In genomic region chr10:89852872-89853271, GRCh38 we compare ENCODE assay signal across 21 cellular contexts.
DNase-seq lines count a peak whose midpoint lies in the region; ATAC-seq, FAIRE-seq and TF ChIP-seq lines count a peak whose summit lies in the region.
"Had no signal": no experiment of that assay in that cellular context is flagged by ENCODE, and none has a peak within 500 bp of the region (broad histone marks: within the 10 kb centered on the region; RNA-seq: fewer than 3 reads in every experiment).

No MANE protein-coding gene starts in this region.

- no peak overlapping the region for H4K8ac ChIP-seq in H1 (ENCODE audit: extremely low read depth, insufficient read depth, low read length)

- H3K9ac ChIP-seq in HepG2 (ENCODE audit: insufficient read depth, low read depth, low read length) = no peak overlapping the region
- no peak overlapping the region for H3K9ac ChIP-seq in H1 (replicated peaks in 1 of 4; ENCODE audit: extremely low read depth in 1 of 4, low read depth in 3 of 4, low read length in 3 of 4)

- H3K36me3 ChIP-seq in HepG2 (replicated peaks in 1 of 2; ENCODE audit: control insufficient read depth in 1 of 2, insufficient read depth in 2 of 2, low read length in 2 of 2) (no peaks in the 10 kb centered on the region), right lobe of liver (no peaks in the 10 kb centered on the region), H1 (ENCODE audit: control insufficient read depth in 2 of 4, insufficient read depth in 4 of 4, low read length in 3 of 4) (no peaks in the 10 kb centered on the region), OCI-LY7 (ENCODE audit: insufficient read depth, low read length) (no peaks in the 10 kb centered on the region)
- H3K36me3 ChIP-seq: SJCRH30 had no signal

- H3K79me2 ChIP-seq in HepG2 (ENCODE audit: insufficient read depth, low read length) (no peaks in the 10 kb centered on the region), H1 (ENCODE audit: control insufficient read depth in 1 of 2, insufficient read depth in 2 of 2, low read length in 2 of 2) (no peaks in the 10 kb centered on the region), OCI-LY7 (ENCODE audit: insufficient read depth, low read depth, low read length) (no peaks in the 10 kb centered on the region)

- FAIRE-seq in HepG2 (lab: Jason Lieb, UNC) = no peak
- FAIRE-seq in H1 (lab: Jason Lieb, UNC) = no peak

- intact Hi-C loops in HepG2 (cut with micrococcal nuclease; ENCODE audit: unreplicated experiment) (loop anchor here (2.0 kb wide), 1 partner anchor 60 kb away; no protein-coding TSS in a partner anchor), right lobe of liver (cut with DNase I) (no loop called here), OCI-LY7 (cut with micrococcal nuclease; ENCODE audit: unreplicated experiment) (no loop called here)

- H3K23ac ChIP-seq in H1 (ENCODE audit: insufficient read length) = no peak overlapping the region

- H3K4me2 ChIP-seq in HepG2 (ENCODE audit: low read depth, low read length) = no peak overlapping the region
- no peak overlapping the region for H3K4me2 ChIP-seq in H1 (ENCODE audit: insufficient read depth in 1 of 2, low read depth in 2 of 2, low read length in 2 of 2)
- H3K4me2 ChIP-seq in OCI-LY7 (ENCODE audit: low read length) = no peak overlapping the region

- no peak overlapping the region for H2AFZ ChIP-seq in HepG2 (ENCODE audit: low read length)
- no peak overlapping the region for H2AFZ ChIP-seq in H1 (ENCODE audit: low read length)
- H2AFZ ChIP-seq in OCI-LY7 (ENCODE audit: low read length) = no peak overlapping the region

- H3K27me3 Mint-ChIP-seq in T-helper 17 cell = peaks cover 19% of the 10 kb centered on the region
- peaks cover 4% of the 10 kb centered on the region for H3K27me3 Mint-ChIP-seq in activated naive CD8-positive, alpha-beta T cell treated with anti-CD3 and anti-CD28 coated beads for 36 hours

- H3K4me3 ChIP-seq in HepG2 (replicated peaks in 1 of 3; ENCODE audit: insufficient read depth in 1 of 3, low read depth in 2 of 3, low read length in 3 of 3) = no peak overlapping the region
- no peak overlapping the region for H3K4me3 ChIP-seq in right lobe of liver
- no peak overlapping the region for H3K4me3 ChIP-seq in H1 (ENCODE audit: extremely low read depth in 1 of 4, insufficient read depth in 2 of 4, low read depth in 3 of 4, low read length in 4 of 4)
- H3K4me3 ChIP-seq in OCI-LY7 (ENCODE audit: low read depth, low read length, poor library complexity, severe bottlenecking) = no peak overlapping the region

- BruUV-seq in HepG2 (replicated peaks; lab: Mats Ljungman, UMichigan) (no TSS peak), OCI-LY7 (replicated peaks; lab: Mats Ljungman, UMichigan) (no TSS peak)

- peaks cover 3% of the 10 kb centered on the region for H3K36me3 Mint-ChIP-seq in T-helper 17 cell (ENCODE audit: low read depth)
- no peaks in the 10 kb centered on the region for H3K36me3 Mint-ChIP-seq in activated naive CD8-positive, alpha-beta T cell treated with anti-CD3 and anti-CD28 coated beads for 36 hours
- H3K36me3 Mint-ChIP-seq: CD14-positive monocyte had no signal

- no peak overlapping the region for H2BK120ac ChIP-seq in H1 (replicated peaks; ENCODE audit: low read depth, low read length)

- peak; percentile 25 for TF ChIP-seq CTCF in HepG2 (CRISPR knock-in tag; IDR thresholded peaks at IDR 0.05)
- no peak for TF ChIP-seq CTCF in right lobe of liver (IDR thresholded peaks at IDR 0.05)
- peak; percentile 2 to 17 (median 3); a peak in 2 of 4 replicates for TF ChIP-seq CTCF in H1 (IDR thresholded peaks at IDR 0.05; ENCODE audit: control extremely low read depth in 1 of 3, insufficient read depth in 1 of 3, low read depth in 1 of 3, low read length in 3 of 3)
- TF ChIP-seq CTCF in OCI-LY7 (conservative IDR thresholded peaks at IDR 0.05; ENCODE audit: low read length) = no peak

- DNase-seq in HepG2 (ENCODE audit: low spot score) (no peak), right lobe of liver (no peak), T-helper 17 cell (no peak), H1 (ENCODE audit: low read depth in 1 of 2, low spot score in 2 of 2) (no peak), OCI-LY7 (ENCODE audit: low spot score) (no peak), HPDE6-E6E7 (ENCODE audit: extremely low spot score) (no peak), NCI-H1436 treated with DMSO at 0.1 percent for 48 hours (lab: John Stamatoyannopoulos, UW) (no peak)
- DNase-seq in activated naive CD8-positive, alpha-beta T cell treated with anti-CD3 and anti-CD28 coated beads for 36 hours = no peak
- DNase-seq: 8988T, GDM1, HCEC 1CT, Karpas-422, NCI-H1417 treated with DMSO at 0.1 percent for 48 hours, NCI-H1930, NCI-H2227 treated with DMSO at 0.1 percent for 48 hours, NCI-H510A, NCI-H748 treated with DMSO at 0.1 percent for 48 hours had no signal

- no peak for TF ChIP-seq RAD21 in HepG2 (CRISPR knock-in tag; IDR thresholded peaks at IDR 0.05)
- TF ChIP-seq RAD21 in H1 (IDR thresholded peaks at IDR 0.05 in 1 of 2, conservative IDR thresholded peaks at IDR 0.05 in 1 of 2; ENCODE audit: low read depth in 2 of 2, low read length in 2 of 2) = peak; percentile 13 to 37; a peak in 2 of 4 replicates

- peaks cover 7% of the 10 kb centered on the region; the same call in 1 of the 2 replicates for H3K4me1 ChIP-seq in HepG2 (ENCODE audit: insufficient read depth, low read length)
- no peaks in the 10 kb centered on the region for H3K4me1 ChIP-seq in right lobe of liver
- H3K4me1 ChIP-seq in H1 (replicated peaks in 1 of 4; ENCODE audit: control insufficient read depth in 3 of 4, insufficient read depth in 4 of 4, low read length in 3 of 4) = no peaks in the 10 kb centered on the region
- H3K4me1 ChIP-seq in OCI-LY7 (ENCODE audit: insufficient read depth, low read length, poor library complexity, severe bottlenecking) = no peaks in the 10 kb centered on the region

- no peaks in the 10 kb centered on the region for H3K9me2 ChIP-seq in OCI-LY7 (ENCODE audit: insufficient read depth, low read length)

- H3K4ac ChIP-seq in H1 (replicated peaks; ENCODE audit: insufficient read length, low read depth, low read length) = no peak overlapping the region

- no peak overlapping the region for H2AK5ac ChIP-seq in H1 (ENCODE audit: low read depth, low read length)

- no peak overlapping the region for H3K18ac ChIP-seq in H1 (ENCODE audit: extremely low read depth, low read length)

- H3K9me3 Mint-ChIP-seq in activated naive CD8-positive, alpha-beta T cell treated with anti-CD3 and anti-CD28 coated beads for 36 hours = no peaks in the 10 kb centered on the region
- H3K9me3 Mint-ChIP-seq: T-helper 1 cell treated with Interleukin-12 subunit alpha and Interleukin-12 subunit beta and Interleukin-4 antibody, amounts not matched to agents 30 μg/mL and 1 μg/mL, for 36 hours had no signal

- ATAC-seq in HepG2 = peak; percentile 69
- no peak for ATAC-seq in right lobe of liver
- ATAC-seq in T-helper 17 cell = no peak

- peaks cover 3% of the 10 kb centered on the region for H3K4me1 Mint-ChIP-seq in T-helper 17 cell
- no peaks in the 10 kb centered on the region for H3K4me1 Mint-ChIP-seq in activated naive CD8-positive, alpha-beta T cell treated with anti-CD3 and anti-CD28 coated beads for 36 hours
- H3K4me1 Mint-ChIP-seq: B cell had no signal

- H3K27ac ChIP-seq in HepG2 (ENCODE audit: extremely low read length, insufficient read depth, low read length) (no peak overlapping the region), right lobe of liver (no peak overlapping the region), H1 (ENCODE audit: low read depth, low read length) (no peak overlapping the region), OCI-LY7 (ENCODE audit: low read depth, low read length, poor library complexity, severe bottlenecking) (no peak overlapping the region)

- 42% methylated on average over 5 of the region's 5 CpGs for WGBS in HepG2 (ENCODE audit: low lambda C conversion rate)
- 48% methylated on average over 2 of the region's 5 CpGs for WGBS in right lobe of liver (ENCODE audit: insufficient coverage, low coverage, low lambda C conversion rate, missing lambda C conversion rate)
- WGBS in H1 (ENCODE audit: extremely low coverage in 1 of 2, insufficient coverage in 1 of 2, insufficient read length in 1 of 2, insufficient replicate concordance in 2 of 2, low coverage in 1 of 2, low lambda C conversion rate in 2 of 2, missing lambda C conversion rate in 1 of 2), 2 experiments = 77% methylated on average over 5 of the region's 5 CpGs; no CpG with 5 or more reads in 1 of the 2 experiments

- TF ChIP-seq EP300 in HepG2 (IDR thresholded peaks at IDR 0.05; ENCODE audit: low read depth in 2 of 2, low read length in 2 of 2) = no peak
- TF ChIP-seq EP300 in HepG2 (CRISPR knock-in tag; IDR thresholded peaks at IDR 0.05; ENCODE audit: borderline replicate concordance) = no peak
- TF ChIP-seq EP300 in H1 (IDR thresholded peaks at IDR 0.05; ENCODE audit: borderline replicate concordance in 1 of 2, low read depth in 2 of 2, low read length in 2 of 2) = no peak

- H3K27me3 ChIP-seq in HepG2 (ENCODE audit: control insufficient read depth in 1 of 2, insufficient read depth in 2 of 2, low read length in 2 of 2) (no peaks in the 10 kb centered on the region), right lobe of liver (no peaks in the 10 kb centered on the region), H1 (replicated peaks in 1 of 4; ENCODE audit: control insufficient read depth in 3 of 4, extremely low read depth in 1 of 4, insufficient read depth in 3 of 4, low read length in 3 of 4) (peaks cover 0 to 2% (median 0%) of the 10 kb centered on the region in 4 experiments; a peak in 1 of 7 replicates)
- H3K27me3 ChIP-seq: SJCRH30 had no signal

- H2BK15ac ChIP-seq in H1 (ENCODE audit: low read length) = no peak overlapping the region

- H4K91ac ChIP-seq in H1 (replicated peaks; ENCODE audit: insufficient read length, low read length) = no peak overlapping the region

- no peak overlapping the region for H2BK20ac ChIP-seq in H1 (ENCODE audit: low read length)

- H3K9me3 ChIP-seq in HepG2 (ENCODE audit: low read length) = no peaks in the 10 kb centered on the region
- no peaks in the 10 kb centered on the region for H3K9me3 ChIP-seq in right lobe of liver
- no peaks in the 10 kb centered on the region for H3K9me3 ChIP-seq in T-helper 17 cell (ENCODE audit: control insufficient read depth, low read length, poor library complexity, severe bottlenecking)
- no peaks in the 10 kb centered on the region for H3K9me3 ChIP-seq in H1 (ENCODE audit: insufficient read depth in 2 of 2, low read depth in 1 of 2, low read length in 1 of 2)
- H3K9me3 ChIP-seq in OCI-LY7 (ENCODE audit: low read length) = no peaks in the 10 kb centered on the region
- H3K9me3 ChIP-seq: SJCRH30 had no signal

- no peak overlapping the region for H3K56ac ChIP-seq in H1 (replicated peaks; ENCODE audit: insufficient read length, low read depth, low read length)

- H3K27ac Mint-ChIP-seq in T-helper 17 cell = peak overlapping the region; percentile 35
- no peak overlapping the region for H3K27ac Mint-ChIP-seq in activated naive CD8-positive, alpha-beta T cell treated with anti-CD3 and anti-CD28 coated beads for 36 hours
- H3K27ac Mint-ChIP-seq: B cell; T-helper 1 cell treated with Interleukin-12 subunit alpha and Interleukin-12 subunit beta and Interleukin-4 antibody, amounts not matched to agents 30 μg/mL and 1 μg/mL, for 36 hours had no signal

- H2BK5ac ChIP-seq in H1 (ENCODE audit: low read depth, low read length) = no peak overlapping the region

- H3K4me3 Mint-ChIP-seq in T-helper 17 cell = no peak overlapping the region
- no peak overlapping the region for H3K4me3 Mint-ChIP-seq in activated naive CD8-positive, alpha-beta T cell treated with anti-CD3 and anti-CD28 coated beads for 36 hours
- H3K4me3 Mint-ChIP-seq: B cell; CD14-positive monocyte; T-helper 1 cell treated with Interleukin-12 subunit alpha and Interleukin-12 subunit beta and Interleukin-4 antibody, amounts not matched to agents 30 μg/mL and 1 μg/mL, for 36 hours had no signal

- CTCF ChIA-PET in HepG2 (lab: Yijun Ruan, JAX; ENCODE audit: low intra/inter-chr PET ratio, low total read pairs) = no interaction called here
- CTCF ChIA-PET in H1 (lab: Charles Lee; ENCODE audit: partially characterized antibody) = interaction anchor here (0.6 to 2.3 kb wide), 27 partner anchors 9 to 1013 kb away, joined by 3 to 17 read pairs (median 3); no protein-coding TSS in a partner anchor
- CTCF ChIA-PET in OCI-LY7 (lab: Charles Lee; ENCODE audit: unreplicated experiment) = no interaction called here

- in situ Hi-C loops in HepG2 (cut with HindIII; ENCODE audit: extremely low pct_ligation_motif_present, low pct_unique_long_range_greater_than_20kb) = no loop called here

- TF ChIP-seq POLR2A in HepG2 (IDR thresholded peaks at IDR 0.05; ENCODE audit: insufficient read depth in 1 of 2, low read depth in 2 of 2, low read length in 2 of 2) (no peak), right lobe of liver (IDR thresholded peaks at IDR 0.05) (no peak), H1 (IDR thresholded peaks at IDR 0.05; ENCODE audit: control extremely low read depth in 1 of 2, low read depth in 2 of 2, low read length in 2 of 2) (no peak)

- no peaks in the 10 kb centered on the region for H3K79me1 ChIP-seq in H1 (ENCODE audit: low read depth, low read length)

- H3K14ac ChIP-seq in H1 (ENCODE audit: insufficient read length) = no peak overlapping the region

- POLR2A ChIA-PET in HepG2 (lab: Yijun Ruan, JAX) = no interaction called here
- POLR2A ChIA-PET in H1 (lab: Charles Lee; ENCODE audit: partially characterized antibody) = no interaction called here
- POLR2A ChIA-PET in OCI-LY7 (lab: Charles Lee) = no interaction called here

- H4K20me1 ChIP-seq in HepG2 (ENCODE audit: insufficient read depth, low read length) (no peaks in the 10 kb centered on the region), H1 (replicated peaks in 1 of 2; ENCODE audit: control insufficient read depth in 1 of 2, insufficient read depth in 2 of 2, low read length in 2 of 2) (no peaks in the 10 kb centered on the region), OCI-LY7 (ENCODE audit: insufficient read depth, low read length) (no peaks in the 10 kb centered on the region)

- no peaks in the 10 kb centered on the region for H3K23me2 ChIP-seq in H1 (ENCODE audit: low read depth, low read length)

- no peak overlapping the region for H4K5ac ChIP-seq in H1 (ENCODE audit: insufficient read length, low read depth, low read length)

- no peak overlapping the region for H2BK12ac ChIP-seq in H1 (ENCODE audit: low read depth, low read length)

Comparison
In these comparisons a context has a peak if more than half of its experiments do, and no peak if none do; other contexts are left out.
1. CTCF ChIP-seq: peak in HepG2 (single experiment) and H1 (3 of 3); none in right lobe of liver (0 of 4) and OCI-LY7 (single experiment).
2. Of the 41 proteins assayed by ChIP-seq in both HepG2 and H1: peak only in HepG2: none; only in H1: RAD21; in both: CTCF; in neither: 39.